1 cellular context compared by ENCODE assay signal in genomic region chr15:62853114-62853832, GRCh38.
TF ChIP-seq lines count a peak whose summit lies in the region.

No MANE protein-coding gene starts in this region.

TF ChIP-seq in GM23338, 12 proteins besides CTCF, POLR2A, EP300 and RAD21 (continued from another document):
- no peak for TF ChIP-seq ZNF462 (CRISPR knock-in tag; IDR thresholded peaks at IDR 0.05)
